1 cellular context compared by ENCODE assay signal in the genomic region with DNA sequence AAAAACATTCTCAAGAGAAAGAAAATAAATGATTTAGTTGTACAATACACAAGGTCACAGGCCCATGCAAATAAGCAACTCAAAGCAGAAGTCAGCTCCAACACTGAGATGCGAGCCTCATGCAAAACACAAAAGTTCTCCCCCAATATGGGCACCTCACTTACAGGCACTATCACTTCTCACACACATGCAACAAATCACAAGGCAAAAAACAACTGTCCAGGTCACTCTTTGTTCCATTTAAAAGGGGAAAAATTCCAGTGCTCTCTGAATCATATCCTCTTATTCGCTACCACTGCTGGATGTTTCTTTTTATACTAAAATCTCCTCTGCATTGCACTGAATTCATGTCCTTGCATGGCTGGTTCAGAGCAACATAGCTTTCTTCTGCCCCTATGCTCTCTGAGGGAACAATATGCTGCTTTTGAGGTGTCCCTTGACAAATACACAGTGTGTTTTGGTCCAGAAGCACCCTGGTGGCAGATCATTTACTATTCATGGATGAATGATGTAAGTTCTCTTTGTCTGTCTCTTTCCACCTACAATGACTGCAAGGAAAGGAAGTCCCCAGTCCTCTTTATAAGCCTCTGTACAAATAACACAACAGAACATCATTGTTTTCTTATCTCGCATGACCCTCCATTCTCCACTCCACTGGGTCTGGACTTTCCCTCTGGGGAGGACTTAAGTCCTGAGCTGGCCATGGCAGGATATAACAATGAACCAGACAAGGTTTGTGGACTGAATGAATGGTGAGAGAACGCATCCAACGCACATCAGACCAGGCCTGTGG.
TF ChIP-seq lines count a peak whose summit lies in the region.

No MANE protein-coding gene starts in this region.

TF ChIP-seq in GM12878, 131 proteins besides CTCF, POLR2A, EP300 and RAD21 (continued from another document and continues in another):
- TF ChIP-seq CHD2 (IDR thresholded peaks at IDR 0.05; ENCODE audit: borderline replicate concordance, low read depth, low read length) (no peak), IRF4 (IDR thresholded peaks at IDR 0.05; ENCODE audit: low read depth, low read length) (0 out of 2 replicates have a peak, but pooled peaks have one; percentile 52), KLF5 (IDR thresholded peaks at IDR 0.05; ENCODE audit: partially characterized antibody) (no peak), MEF2B (IDR thresholded peaks at IDR 0.05; ENCODE audit: partially characterized antibody, poor library complexity, severe bottlenecking) (peak; percentile 21), RB1 (IDR thresholded peaks at IDR 0.05; ENCODE audit: borderline replicate concordance) (no peak), SREBF1 (IDR thresholded peaks at IDR 0.05; ENCODE audit: low read length) (no peak), EGR1 (IDR thresholded peaks at IDR 0.05; ENCODE audit: borderline replicate concordance in 1 of 2, low read depth in 2 of 2, low read length in 2 of 2) (no peak), SMARCA5 (IDR thresholded peaks at IDR 0.05) (0 out of 2 replicates have a peak, but pooled peaks have one; percentile 30), SKIL (IDR thresholded peaks at IDR 0.05; ENCODE audit: low read depth, poor library complexity, severe bottlenecking) (no peak), POLR2AphosphoS5 (IDR thresholded peaks at IDR 0.05; ENCODE audit: low read length) (peak; percentile 41; the same call in 1 of the 2 replicates), ZNF217 (IDR thresholded peaks at IDR 0.05) (no peak), EZH2 (IDR thresholded peaks at IDR 0.05; ENCODE audit: borderline replicate concordance, control insufficient read depth, low read depth, low read length) (no peak), FOXM1 (IDR thresholded peaks at IDR 0.05; ENCODE audit: low read depth, low read length) (peak; percentile 48; the same call in 1 of the 2 replicates), LARP7 (IDR thresholded peaks at IDR 0.05) (no peak), MEF2A (IDR thresholded peaks at IDR 0.05; ENCODE audit: insufficient read depth, low read depth, low read length) (peak; percentile 80), YY1 (IDR thresholded peaks at IDR 0.05; ENCODE audit: low read depth, low read length) (0 out of 2 replicates have a peak, but pooled peaks have one; percentile 16), ZNF384 (IDR thresholded peaks at IDR 0.05; ENCODE audit: borderline replicate concordance, low read depth, low read length) (no peak), KDM1A (IDR thresholded peaks at IDR 0.05; ENCODE audit: borderline replicate concordance) (no peak), JUNB (IDR thresholded peaks at IDR 0.05) (peak; percentile 81), RUNX3 (IDR thresholded peaks at IDR 0.05; ENCODE audit: low read length) (peak; percentile 8), ZBED1 (IDR thresholded peaks at IDR 0.05; ENCODE audit: borderline replicate concordance) (no peak; the same call in 1 of the 2 replicates), BCL3 (IDR thresholded peaks at IDR 0.05; ENCODE audit: borderline replicate concordance, insufficient read depth, low read depth, low read length, poor library complexity, severe bottlenecking) (no peak), JUND (IDR thresholded peaks at IDR 0.05; ENCODE audit: low read depth, low read length) (no peak), NR2F1 (conservative IDR thresholded peaks at IDR 0.05) (0 out of 2 replicates have a peak, but pooled peaks have one; percentile 8), TBL1XR1 (IDR thresholded peaks at IDR 0.05; ENCODE audit: low read depth, low read length) (no peak), BMI1 (IDR thresholded peaks at IDR 0.05; ENCODE audit: borderline replicate concordance) (no peak), NBN (IDR thresholded peaks at IDR 0.05) (no peak), NR2C2 (IDR thresholded peaks at IDR 0.05; ENCODE audit: borderline replicate concordance, control insufficient read depth, insufficient read length, low read depth) (no peak), RELA (IDR thresholded peaks at IDR 0.05; ENCODE audit: borderline replicate concordance, partially characterized antibody) (no peak), CBX3 (IDR thresholded peaks at IDR 0.05; ENCODE audit: borderline replicate concordance, low read depth) (no peak), TAF1 (IDR thresholded peaks at IDR 0.05; ENCODE audit: borderline replicate concordance, low read depth, low read length) (no peak), SMAD1 (IDR thresholded peaks at IDR 0.05; ENCODE audit: low read depth, partially characterized antibody) (no peak), PBX3 (IDR thresholded peaks at IDR 0.05; ENCODE audit: insufficient replicate concordance, low read depth, low read length) (no peak), USF2 (IDR thresholded peaks at IDR 0.05; ENCODE audit: borderline replicate concordance, low read depth, low read length) (no peak), E4F1 (IDR thresholded peaks at IDR 0.05; ENCODE audit: borderline replicate concordance, partially characterized antibody) (no peak), ATF7 (IDR thresholded peaks at IDR 0.05; ENCODE audit: low read depth) (peak; percentile 75; the same call in 1 of the 2 replicates), SPI1 (IDR thresholded peaks at IDR 0.05; ENCODE audit: borderline replicate concordance, insufficient read depth, low read depth, low read length) (peak; percentile 45), POU2F2 (IDR thresholded peaks at IDR 0.05; ENCODE audit: borderline replicate concordance, low read depth, low read length) (peak; percentile 94; the same call in 2 of the 3 replicates)
- TF ChIP-seq, protein P1, sequence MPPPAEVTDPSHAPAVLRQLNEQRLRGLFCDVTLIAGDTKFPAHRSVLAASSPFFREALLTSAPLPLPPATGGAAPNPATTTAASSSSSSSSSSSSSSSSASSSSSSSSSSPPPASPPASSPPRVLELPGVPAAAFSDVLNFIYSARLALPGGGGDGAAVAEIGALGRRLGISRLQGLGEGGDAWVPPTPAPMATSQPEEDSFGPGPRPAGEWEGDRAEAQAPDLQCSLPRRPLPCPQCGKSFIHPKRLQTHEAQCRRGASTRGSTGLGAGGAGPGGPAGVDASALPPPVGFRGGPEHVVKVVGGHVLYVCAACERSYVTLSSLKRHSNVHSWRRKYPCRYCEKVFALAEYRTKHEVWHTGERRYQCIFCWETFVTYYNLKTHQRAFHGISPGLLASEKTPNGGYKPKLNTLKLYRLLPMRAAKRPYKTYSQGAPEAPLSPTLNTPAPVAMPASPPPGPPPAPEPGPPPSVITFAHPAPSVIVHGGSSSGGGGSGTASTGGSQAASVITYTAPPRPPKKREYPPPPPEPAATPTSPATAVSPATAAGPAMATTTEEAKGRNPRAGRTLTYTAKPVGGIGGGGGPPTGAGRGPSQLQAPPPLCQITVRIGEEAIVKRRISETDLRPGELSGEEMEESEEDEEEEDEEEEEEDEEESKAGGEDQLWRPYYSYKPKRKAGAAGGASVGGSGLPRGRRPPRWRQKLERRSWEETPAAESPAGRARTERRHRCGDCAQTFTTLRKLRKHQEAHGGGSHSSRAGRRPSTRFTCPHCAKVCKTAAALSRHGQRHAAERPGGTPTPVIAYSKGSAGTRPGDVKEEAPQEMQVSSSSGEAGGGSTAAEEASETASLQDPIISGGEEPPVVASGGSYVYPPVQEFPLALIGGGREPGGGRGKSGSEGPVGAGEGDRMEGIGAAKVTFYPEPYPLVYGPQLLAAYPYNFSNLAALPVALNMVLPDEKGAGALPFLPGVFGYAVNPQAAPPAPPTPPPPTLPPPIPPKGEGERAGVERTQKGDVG (CRISPR knock-in tag; IDR thresholded peaks at IDR 0.05), result no peak
- TF ChIP-seq, protein P2, sequence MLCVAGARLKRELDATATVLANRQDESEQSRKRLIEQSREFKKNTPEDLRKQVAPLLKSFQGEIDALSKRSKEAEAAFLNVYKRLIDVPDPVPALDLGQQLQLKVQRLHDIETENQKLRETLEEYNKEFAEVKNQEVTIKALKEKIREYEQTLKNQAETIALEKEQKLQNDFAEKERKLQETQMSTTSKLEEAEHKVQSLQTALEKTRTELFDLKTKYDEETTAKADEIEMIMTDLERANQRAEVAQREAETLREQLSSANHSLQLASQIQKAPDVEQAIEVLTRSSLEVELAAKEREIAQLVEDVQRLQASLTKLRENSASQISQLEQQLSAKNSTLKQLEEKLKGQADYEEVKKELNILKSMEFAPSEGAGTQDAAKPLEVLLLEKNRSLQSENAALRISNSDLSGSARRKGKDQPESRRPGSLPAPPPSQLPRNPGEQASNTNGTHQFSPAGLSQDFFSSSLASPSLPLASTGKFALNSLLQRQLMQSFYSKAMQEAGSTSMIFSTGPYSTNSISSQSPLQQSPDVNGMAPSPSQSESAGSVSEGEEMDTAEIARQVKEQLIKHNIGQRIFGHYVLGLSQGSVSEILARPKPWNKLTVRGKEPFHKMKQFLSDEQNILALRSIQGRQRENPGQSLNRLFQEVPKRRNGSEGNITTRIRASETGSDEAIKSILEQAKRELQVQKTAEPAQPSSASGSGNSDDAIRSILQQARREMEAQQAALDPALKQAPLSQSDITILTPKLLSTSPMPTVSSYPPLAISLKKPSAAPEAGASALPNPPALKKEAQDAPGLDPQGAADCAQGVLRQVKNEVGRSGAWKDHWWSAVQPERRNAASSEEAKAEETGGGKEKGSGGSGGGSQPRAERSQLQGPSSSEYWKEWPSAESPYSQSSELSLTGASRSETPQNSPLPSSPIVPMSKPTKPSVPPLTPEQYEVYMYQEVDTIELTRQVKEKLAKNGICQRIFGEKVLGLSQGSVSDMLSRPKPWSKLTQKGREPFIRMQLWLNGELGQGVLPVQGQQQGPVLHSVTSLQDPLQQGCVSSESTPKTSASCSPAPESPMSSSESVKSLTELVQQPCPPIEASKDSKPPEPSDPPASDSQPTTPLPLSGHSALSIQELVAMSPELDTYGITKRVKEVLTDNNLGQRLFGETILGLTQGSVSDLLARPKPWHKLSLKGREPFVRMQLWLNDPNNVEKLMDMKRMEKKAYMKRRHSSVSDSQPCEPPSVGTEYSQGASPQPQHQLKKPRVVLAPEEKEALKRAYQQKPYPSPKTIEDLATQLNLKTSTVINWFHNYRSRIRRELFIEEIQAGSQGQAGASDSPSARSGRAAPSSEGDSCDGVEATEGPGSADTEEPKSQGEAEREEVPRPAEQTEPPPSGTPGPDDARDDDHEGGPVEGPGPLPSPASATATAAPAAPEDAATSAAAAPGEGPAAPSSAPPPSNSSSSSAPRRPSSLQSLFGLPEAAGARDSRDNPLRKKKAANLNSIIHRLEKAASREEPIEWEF (IDR thresholded peaks at IDR 0.05; ENCODE audit: insufficient replicate concordance, low read depth, low read length), result no peak
